Comparison of ENCODE assay signal across 1 cellular context in the genomic region with DNA sequence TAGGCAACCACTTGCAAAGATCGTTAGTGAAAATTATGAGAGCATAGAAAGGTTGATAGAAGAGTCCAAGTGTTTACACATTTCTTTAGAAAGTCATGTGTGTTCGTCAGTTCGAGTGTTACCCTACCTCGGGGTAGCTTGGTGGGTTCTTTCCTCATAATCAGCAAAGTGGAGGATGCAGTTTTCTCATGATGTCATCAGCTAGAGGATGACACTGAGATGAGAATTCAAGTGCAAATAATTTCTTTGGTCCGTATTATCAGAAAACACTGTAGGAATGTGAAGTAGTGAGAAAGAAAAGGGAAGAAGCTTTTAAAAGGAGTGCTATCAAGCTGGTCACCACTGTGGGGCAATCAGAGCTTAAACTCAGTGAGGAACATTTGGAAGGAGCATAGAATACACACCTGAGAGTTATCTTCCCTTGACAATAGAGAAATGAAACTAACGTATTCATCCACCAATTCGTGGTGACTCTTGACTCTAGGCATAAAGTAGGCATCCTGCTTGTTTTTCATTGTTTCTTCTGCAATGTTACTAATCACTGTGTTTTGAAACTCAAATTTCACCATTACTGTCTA.
TF ChIP-seq lines count a peak whose summit lies in the region.

No MANE protein-coding gene starts in this region.

TF ChIP-seq in liver, 16 proteins besides CTCF, POLR2A, EP300 and RAD21 (continued from another document):
- TF ChIP-seq, protein P1, sequence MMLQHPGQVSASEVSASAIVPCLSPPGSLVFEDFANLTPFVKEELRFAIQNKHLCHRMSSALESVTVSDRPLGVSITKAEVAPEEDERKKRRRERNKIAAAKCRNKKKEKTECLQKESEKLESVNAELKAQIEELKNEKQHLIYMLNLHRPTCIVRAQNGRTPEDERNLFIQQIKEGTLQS (IDR thresholded peaks at IDR 0.05) = no peak
- TF ChIP-seq NR2F2 (IDR thresholded peaks at IDR 0.05) (no peak), HNF4G (IDR thresholded peaks at IDR 0.05) (no peak), FOXA1 (IDR thresholded peaks at IDR 0.05) (no peak), JUND (IDR thresholded peaks at IDR 0.05) (no peak), SP1 (IDR thresholded peaks at IDR 0.05) (no peak), EGR1 (IDR thresholded peaks at IDR 0.05; ENCODE audit: low read depth in 2 of 2) (no peak), RXRA (IDR thresholded peaks at IDR 0.05) (no peak), TAF1 (conservative IDR thresholded peaks at IDR 0.05) (no peak), GABPA (IDR thresholded peaks at IDR 0.05 in 1 of 2, conservative IDR thresholded peaks at IDR 0.05 in 1 of 2) (no peak), HNF4A (conservative IDR thresholded peaks at IDR 0.05) (no peak), FOXA2 (IDR thresholded peaks at IDR 0.05) (no peak), MAX (IDR thresholded peaks at IDR 0.05) (no peak)
- TF ChIP-seq, protein P2, sequence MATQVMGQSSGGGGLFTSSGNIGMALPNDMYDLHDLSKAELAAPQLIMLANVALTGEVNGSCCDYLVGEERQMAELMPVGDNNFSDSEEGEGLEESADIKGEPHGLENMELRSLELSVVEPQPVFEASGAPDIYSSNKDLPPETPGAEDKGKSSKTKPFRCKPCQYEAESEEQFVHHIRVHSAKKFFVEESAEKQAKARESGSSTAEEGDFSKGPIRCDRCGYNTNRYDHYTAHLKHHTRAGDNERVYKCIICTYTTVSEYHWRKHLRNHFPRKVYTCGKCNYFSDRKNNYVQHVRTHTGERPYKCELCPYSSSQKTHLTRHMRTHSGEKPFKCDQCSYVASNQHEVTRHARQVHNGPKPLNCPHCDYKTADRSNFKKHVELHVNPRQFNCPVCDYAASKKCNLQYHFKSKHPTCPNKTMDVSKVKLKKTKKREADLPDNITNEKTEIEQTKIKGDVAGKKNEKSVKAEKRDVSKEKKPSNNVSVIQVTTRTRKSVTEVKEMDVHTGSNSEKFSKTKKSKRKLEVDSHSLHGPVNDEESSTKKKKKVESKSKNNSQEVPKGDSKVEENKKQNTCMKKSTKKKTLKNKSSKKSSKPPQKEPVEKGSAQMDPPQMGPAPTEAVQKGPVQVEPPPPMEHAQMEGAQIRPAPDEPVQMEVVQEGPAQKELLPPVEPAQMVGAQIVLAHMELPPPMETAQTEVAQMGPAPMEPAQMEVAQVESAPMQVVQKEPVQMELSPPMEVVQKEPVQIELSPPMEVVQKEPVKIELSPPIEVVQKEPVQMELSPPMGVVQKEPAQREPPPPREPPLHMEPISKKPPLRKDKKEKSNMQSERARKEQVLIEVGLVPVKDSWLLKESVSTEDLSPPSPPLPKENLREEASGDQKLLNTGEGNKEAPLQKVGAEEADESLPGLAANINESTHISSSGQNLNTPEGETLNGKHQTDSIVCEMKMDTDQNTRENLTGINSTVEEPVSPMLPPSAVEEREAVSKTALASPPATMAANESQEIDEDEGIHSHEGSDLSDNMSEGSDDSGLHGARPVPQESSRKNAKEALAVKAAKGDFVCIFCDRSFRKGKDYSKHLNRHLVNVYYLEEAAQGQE (IDR thresholded peaks at IDR 0.05) = no peak
